In genomic region chr1:167774710-167775109, GRCh38 we compare ENCODE assay signal across 19 cellular contexts. TPM values are rescaled to one million over a fixed set of nuclear protein-coding genes. Genes with fewer than 3 reads are reported as not detected.
DNase-seq lines count a peak whose midpoint lies in the region; ATAC-seq and TF ChIP-seq lines count a peak whose summit lies in the region.
"Had no signal": no experiment of that assay in that cellular context is flagged by ENCODE, and none has a peak within 500 bp of the region (broad histone marks: within the 10 kb centered on the region; RNA-seq: fewer than 3 reads in every experiment).

No MANE protein-coding gene starts in this region.

- ATAC-seq in upper lobe of left lung (ENCODE audit: low FRiP score in 2 of 2) (no peak), left lung (no peak)
- ATAC-seq: activated CD8-positive, alpha-beta memory T cell treated with anti-CD3 and anti-CD28 coated beads, Interleukin-2, amount 10 ng/mL, durations not matched to agents 7 days and 5 days; CD8-positive, alpha-beta T cell; naive thymus-derived CD4-positive, alpha-beta T cell had no signal

- H3K4me1 ChIP-seq in GM23248 (ENCODE audit: insufficient read depth) (peaks cover 32% of the 10 kb centered on the region), upper lobe of left lung (no peaks in the 10 kb centered on the region), left lung (peaks cover 0 to 5% of the 10 kb centered on the region in 2 donors)

- H3K9ac ChIP-seq in GM23248, result no peak overlapping the region

- H3K79me2 ChIP-seq in GM23248 (ENCODE audit: insufficient read depth), result peaks cover 59% of the 10 kb centered on the region

- TF ChIP-seq EP300 in upper lobe of left lung (IDR thresholded peaks at IDR 0.05), result no peak

- intact Hi-C loops in left lung (cut with DNase I), result no loop called here

- no peak overlapping the region for H2AFZ ChIP-seq in GM23248

- no peak overlapping the region for H3K4me3 ChIP-seq in GM23248
- no peak overlapping the region for H3K4me3 ChIP-seq in astrocyte of the spinal cord (ENCODE audit: low read depth, low read length)
- no peak overlapping the region for H3K4me3 ChIP-seq in fibroblast of mammary gland (ENCODE audit: control insufficient read depth, low read depth, low read length)
- H3K4me3 ChIP-seq in upper lobe of left lung, result no peak overlapping the region
- H3K4me3 ChIP-seq in left lung, result no peak overlapping the region
- H3K4me3 ChIP-seq: ascending aorta, thoracic aorta had no signal

- H3K9me3 ChIP-seq in GM23248 (ENCODE audit: low read depth), result no peaks in the 10 kb centered on the region
- no peaks in the 10 kb centered on the region for H3K9me3 ChIP-seq in upper lobe of left lung
- no peaks in the 10 kb centered on the region for H3K9me3 ChIP-seq in left lung
- H3K9me3 ChIP-seq: ascending aorta, thoracic aorta had no signal

- no peak for TF ChIP-seq POLR2A in upper lobe of left lung (IDR thresholded peaks at IDR 0.05)

- peak overlapping the region; percentile 43; the same call in 1 of the 2 replicates for H3K27ac ChIP-seq in GM23248
- no peak overlapping the region for H3K27ac ChIP-seq in upper lobe of left lung
- no peak overlapping the region for H3K27ac ChIP-seq in left lung
- H3K27ac ChIP-seq: ascending aorta, thoracic aorta had no signal

- H4K20me1 ChIP-seq in GM23248 (ENCODE audit: insufficient read depth), result peaks cover 5% of the 10 kb centered on the region; the same call in 1 of the 2 replicates

- DNase-seq in GM23248, result peak; percentile 51
- DNase-seq in astrocyte of the spinal cord (ENCODE audit: low read depth, low spot score), result peak; percentile 17
- peak; percentile 64 for DNase-seq in fibroblast of mammary gland (ENCODE audit: low read depth)
- DNase-seq in pulmonary artery endothelial cell (ENCODE audit: low read depth, low spot score), result peak; percentile 13
- no peak for DNase-seq in NAMALWA (ENCODE audit: low spot score)
- DNase-seq in upper lobe of left lung, result no peak
- DNase-seq in left lung, result no peak
- DNase-seq: activated CD4-positive, alpha-beta T cell treated with anti-CD3 and anti-CD28 coated beads for 4 hours; activated CD8-positive, alpha-beta memory T cell treated with anti-CD3 and anti-CD28 coated beads, Interleukin-2, amount 10 ng/mL, durations not matched to agents 7 days and 5 days; CD8-positive, alpha-beta T cell; kidney glomerular epithelial cell; mesendoderm; naive thymus-derived CD4-positive, alpha-beta T cell; NCI-H524; stimulated activated CD4-positive, alpha-beta T cell treated with anti-CD3 and anti-CD28 coated beads, Interleukin-1b, Interleukin-23, amount 100 ng/mL, for 48 hours; stimulated activated naive CD4-positive, alpha-beta T cell; SW 1271 had no signal

- in situ Hi-C loops in GM23248 (cut with MboI) (no loop called here), astrocyte of the spinal cord (cut with HindIII; ENCODE audit: low sequenced_read_pairs) (no loop called here)

- H3K36me3 ChIP-seq in GM23248 (ENCODE audit: low read depth) (peaks cover 54% of the 10 kb centered on the region), upper lobe of left lung (peaks cover 0 to 36% (median 4%) of the 10 kb centered on the region in 4 donors), left lung (peaks cover 0 to 24% of the 10 kb centered on the region in 2 donors)

- no peak for TF ChIP-seq CTCF in astrocyte of the spinal cord (IDR thresholded peaks at IDR 0.05; ENCODE audit: low read depth, low read length)
- TF ChIP-seq CTCF in fibroblast of mammary gland (conservative IDR thresholded peaks at IDR 0.05; ENCODE audit: control insufficient read depth, insufficient read depth, low read depth, low read length), result no peak
- TF ChIP-seq CTCF in upper lobe of left lung (IDR thresholded peaks at IDR 0.05), result no peak
- no peak for TF ChIP-seq CTCF in left lung (IDR thresholded peaks at IDR 0.05)

- H3K27me3 ChIP-seq in GM23248 (replicated peaks; ENCODE audit: insufficient read depth) (no peaks in the 10 kb centered on the region), upper lobe of left lung (no peaks in the 10 kb centered on the region), left lung (no peaks in the 10 kb centered on the region)
- H3K27me3 ChIP-seq: ascending aorta had no signal

- peaks cover 38% of the 10 kb centered on the region for H3F3A ChIP-seq in GM23248 (ENCODE audit: insufficient read depth)

- H3K9me2 ChIP-seq in GM23248 (ENCODE audit: insufficient read depth), result no peaks in the 10 kb centered on the region

- H3K4me2 ChIP-seq in GM23248 (ENCODE audit: unreplicated experiment), result no peak overlapping the region

RNA-seq across cellular contexts. Expression of gene MPZL1, which starts 52.9 kb away (rescaled TPM):
- total RNA-seq in GM23248 (2014; rRNA removed; shearing (Covaris generic)), result 144 and 189 TPM in 2 replicates
- polyA plus RNA-seq in GM23248 (2016; fragmentation: Nextera tagmentation; extraction: Ambion mirVana), result 284 and 289 TPM in 2 replicates
- total RNA-seq in pulmonary artery endothelial cell (93.7 and 139 TPM in 2 replicates), upper lobe of left lung (10 to 100 TPM; 28.3 to 80.6 (median 65.4) TPM), left lung (100 to 1,000 TPM; 135 to 148 TPM)

Comparison
In these comparisons a context has a peak if more than half of its experiments do, and no peak if none do; other contexts are left out.
1. DNase-seq: peak in GM23248 (single experiment), astrocyte of the spinal cord (single experiment), fibroblast of mammary gland (single experiment) and pulmonary artery endothelial cell (single experiment); none in NAMALWA (single experiment), upper lobe of left lung (0 of 2) and left lung (0 of 2).